22 cellular contexts compared by ENCODE assay signal in the genomic region with DNA sequence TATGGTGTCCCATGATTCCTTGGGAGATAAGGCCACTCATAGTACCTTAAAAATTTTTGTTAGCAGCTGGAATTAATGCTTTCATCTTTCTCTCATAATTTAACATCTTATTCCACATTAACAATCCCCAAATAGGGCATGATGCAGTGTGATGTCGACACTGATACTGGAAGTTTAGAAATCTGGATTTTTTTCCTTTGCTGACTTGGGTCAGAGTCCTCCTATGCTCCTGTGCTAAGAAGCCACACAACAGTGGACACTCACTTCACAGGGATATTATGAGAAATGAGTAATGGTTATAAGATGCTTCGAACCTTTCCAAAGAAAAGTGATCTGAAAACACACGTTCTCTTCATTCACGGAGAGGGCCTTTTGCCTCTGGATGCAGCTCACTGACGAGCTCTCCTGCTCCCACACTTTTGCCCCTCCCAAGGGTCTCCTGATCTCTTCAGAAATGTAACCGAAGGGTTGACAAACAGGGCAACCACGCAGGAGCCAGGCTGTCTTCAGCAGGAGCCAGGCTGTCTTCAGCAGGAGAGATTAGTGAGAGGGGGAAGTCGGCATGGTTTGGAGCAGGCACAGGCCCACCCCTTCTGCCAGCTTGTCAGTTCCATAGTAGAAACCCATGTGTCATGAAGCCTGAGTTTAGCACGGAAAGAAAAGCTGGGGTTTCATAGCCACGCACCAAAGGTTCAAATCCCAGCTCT.
A peak's percentile ranks its signal among the peaks of the same experiment; 100 is the strongest.
DNase-seq lines count a peak whose midpoint lies in the region; ATAC-seq, FAIRE-seq and TF ChIP-seq lines count a peak whose summit lies in the region.
"Had no signal": no experiment of that assay in that cellular context is flagged by ENCODE, and none has a peak within 500 bp of the region (broad histone marks: within the 10 kb centered on the region; RNA-seq: fewer than 3 reads in every experiment).

No MANE protein-coding gene starts in this region.

- no peak for TF ChIP-seq POLR2A in adrenal gland (IDR thresholded peaks at IDR 0.05)

- H3K4me1 Mint-ChIP-seq in T-helper 17 cell (peaks cover 13% of the 10 kb centered on the region), natural killer cell (no peaks in the 10 kb centered on the region)
- H3K4me1 Mint-ChIP-seq: IgD-negative memory B cell, memory B cell had no signal

- ATAC-seq in T-helper 17 cell (no peak), natural killer cell (no peak), HG02759 (IDR thresholded peaks at IDR 0.05; ENCODE audit: unreplicated experiment) (no peak)
- ATAC-seq: esophagus mucosa had no signal

- no peaks in the 10 kb centered on the region for H3K9me3 Mint-ChIP-seq in natural killer cell
- H3K9me3 Mint-ChIP-seq: activated naive CD4-positive, alpha-beta T cell treated with anti-CD3 and anti-CD28 coated beads for 36 hours; IgD-negative memory B cell; memory B cell had no signal

- H3K27me3 ChIP-seq in adrenal gland, result no peaks in the 10 kb centered on the region
- H3K27me3 ChIP-seq: heart left ventricle, neutrophil, sigmoid colon, testis had no signal

- H3K4me1 ChIP-seq in kidney (ENCODE audit: control insufficient read depth in 1 of 2, insufficient read depth in 1 of 2, low read depth in 1 of 2, low read length in 2 of 2), result peaks cover 25 to 27% of the 10 kb centered on the region in 2 donors
- peaks cover 0 to 3% of the 10 kb centered on the region in 2 donors for H3K4me1 ChIP-seq in adrenal gland (replicated peaks in 1 of 2)

- TF ChIP-seq CTCF in kidney (IDR thresholded peaks at IDR 0.05; ENCODE audit: borderline replicate concordance, extremely low read depth, insufficient read depth), result no peak
- TF ChIP-seq CTCF in retinal pigment epithelial cell (conservative IDR thresholded peaks at IDR 0.05; ENCODE audit: low read depth, low read length), result no peak
- TF ChIP-seq CTCF in adrenal gland (IDR thresholded peaks at IDR 0.05), result no peak
- no peak for TF ChIP-seq CTCF in natural killer cell (IDR thresholded peaks at IDR 0.05)

- H3K9me3 ChIP-seq in T-helper 17 cell (ENCODE audit: control insufficient read depth, low read length, poor library complexity, severe bottlenecking) (no peaks in the 10 kb centered on the region), kidney (ENCODE audit: control insufficient read depth in 1 of 2, low read length in 2 of 2) (no peaks in the 10 kb centered on the region), adrenal gland (replicated peaks in 1 of 3) (no peaks in the 10 kb centered on the region)
- H3K9me3 ChIP-seq: heart left ventricle, neutrophil, sigmoid colon, testis had no signal

- DNase-seq in D341Med (ENCODE audit: low spot score), result peak; percentile 70
- no peak for DNase-seq in T-helper 17 cell
- DNase-seq in kidney, result no peak
- DNase-seq in retinal pigment epithelial cell (ENCODE audit: low read depth), result peak; percentile 67
- no peak for DNase-seq in adrenal gland
- no peak for DNase-seq in natural killer cell
- no peak for DNase-seq in activated naive CD4-positive, alpha-beta T cell treated with anti-CD3 and anti-CD28 coated beads, Interleukin-2, amount 50 U/mL, for 16 hours
- DNase-seq: activated CD8-positive, alpha-beta memory T cell treated with anti-CD3 and anti-CD28 coated beads, Interleukin-2, amount 50 U/mL, for 48 hours; activated naive CD4-positive, alpha-beta T cell treated with anti-CD3 and anti-CD28 coated beads for 36 hours; GDM1; heart left ventricle; NCI-H2029 treated with DMSO at 0.1 percent for 48 hours; SHP77 treated with DMSO at 0.1 percent for 48 hours; sigmoid colon; testis had no signal

- H3K27ac ChIP-seq in kidney (ENCODE audit: low read depth in 2 of 2, low read length in 2 of 2) (peak overlapping the region; percentile 41 to 45), adrenal gland (no peak overlapping the region)
- H3K27ac ChIP-seq: neutrophil, testis had no signal

- H3K27me3 Mint-ChIP-seq in T-helper 17 cell, result no peaks in the 10 kb centered on the region
- H3K27me3 Mint-ChIP-seq in natural killer cell (ENCODE audit: low read depth in 2 of 2), result no peaks in the 10 kb centered on the region
- H3K27me3 Mint-ChIP-seq: IgD-negative memory B cell, memory B cell had no signal

- H3K9ac ChIP-seq in kidney (ENCODE audit: low read length in 2 of 2), result no peak overlapping the region

- H3K4me3 Mint-ChIP-seq in T-helper 17 cell, result no peak overlapping the region
- H3K4me3 Mint-ChIP-seq in natural killer cell, result no peak overlapping the region
- H3K4me3 Mint-ChIP-seq: activated naive CD4-positive, alpha-beta T cell treated with anti-CD3 and anti-CD28 coated beads for 36 hours; IgD-negative memory B cell; memory B cell had no signal

- 91 to 95% (median 93%) methylated on average over 10 of the region's 10 CpGs for WGBS in adrenal gland, 4 donors

- no peak for FAIRE-seq in kidney (lab: Jason Lieb, UNC)
- FAIRE-seq: D721Med, GM12891 had no signal

- H3K27ac Mint-ChIP-seq in T-helper 17 cell (peak overlapping the region; percentile 62), natural killer cell (peak overlapping the region in 1 of 2 donors; percentile 9)
- H3K27ac Mint-ChIP-seq: activated naive CD4-positive, alpha-beta T cell treated with anti-CD3 and anti-CD28 coated beads for 36 hours; IgD-negative memory B cell; memory B cell had no signal

- peaks cover 8% of the 10 kb centered on the region for H3K36me3 Mint-ChIP-seq in T-helper 17 cell (ENCODE audit: low read depth)
- H3K36me3 Mint-ChIP-seq in natural killer cell, result no peaks in the 10 kb centered on the region

- H3K4me3 ChIP-seq in kidney (ENCODE audit: low read length in 2 of 2) (no peak overlapping the region), retinal pigment epithelial cell (ENCODE audit: low read length) (no peak overlapping the region), adrenal gland (no peak overlapping the region)
- H3K4me3 ChIP-seq: heart left ventricle, sigmoid colon, testis had no signal

- H3K36me3 ChIP-seq in kidney (ENCODE audit: control insufficient read depth in 1 of 2, insufficient read depth in 2 of 2, low read length in 2 of 2) (no peaks in the 10 kb centered on the region), adrenal gland (replicated peaks in 1 of 2) (no peaks in the 10 kb centered on the region)
- H3K36me3 ChIP-seq: heart left ventricle, neutrophil, sigmoid colon had no signal

- intact Hi-C loops in kidney (cut with DNase I) (no loop called here), adrenal gland (cut with DNase I) (no loop called here), natural killer cell (cut with micrococcal nuclease) (no loop called here)

Comparison
In these comparisons a context has a peak if more than half of its experiments do, and no peak if none do; other contexts are left out.
1. DNase-seq: peak in D341Med (single experiment) and retinal pigment epithelial cell (single experiment); none in T-helper 17 cell (0 of 3), kidney (single experiment), adrenal gland (0 of 7), natural killer cell (single experiment) and activated naive CD4-positive, alpha-beta T cell treated with anti-CD3 and anti-CD28 coated beads, Interleukin-2, amount 50 U/mL, for 16 hours (single experiment).
2. H3K27ac ChIP-seq: peak in kidney (2 of 2); none in adrenal gland (0 of 5).